8 cellular contexts compared by ENCODE assay signal in genomic region chr19:44951179-44952159, GRCh38. TPM values are rescaled to one million over a fixed set of nuclear protein-coding genes. Genes with fewer than 3 reads are reported as not detected.
DNase-seq lines count a peak whose midpoint lies in the region; ATAC-seq lines count a peak whose summit lies in the region.

No MANE protein-coding gene starts in this region.

- H3K9me3 ChIP-seq in T-helper 17 cell (ENCODE audit: control insufficient read depth, low read length, poor library complexity, severe bottlenecking), result no peaks in the 10 kb centered on the region

- DNase-seq in NCI-H1417 (lab: John Stamatoyannopoulos, UW) (peak; percentile 50 to 85 (median 74)), NCI-H1417 treated with DMSO at 0.1 percent for 48 hours (lab: John Stamatoyannopoulos, UW) (no peak), NCI-H146 (lab: John Stamatoyannopoulos, UW) (peak; percentile 84), T-helper 17 cell (peak; percentile 22 to 48 (median 23)), astrocyte of the hippocampus (ENCODE audit: low read depth, low spot score) (peak; percentile 87), iPS-NIHi7 (ENCODE audit: extremely low spot score) (peak; percentile 84), smooth muscle cell of the brain vasculature (ENCODE audit: low read depth, low spot score) (peak; percentile 68)

- no peak overlapping the region for H3K27ac Mint-ChIP-seq in T-helper 17 cell

- peaks cover 22% of the 10 kb centered on the region for H3K4me1 Mint-ChIP-seq in T-helper 17 cell

- peak overlapping the region; percentile 19 for H3K4me3 Mint-ChIP-seq in T-helper 17 cell

- H3K27me3 Mint-ChIP-seq in T-helper 17 cell, result no peaks in the 10 kb centered on the region

- peaks cover 8% of the 10 kb centered on the region for H3K36me3 Mint-ChIP-seq in T-helper 17 cell (ENCODE audit: low read depth)

- ATAC-seq in T-helper 17 cell (no peak), HG02870 (IDR thresholded peaks at IDR 0.05; ENCODE audit: unreplicated experiment) (no peak)

RNA-seq across cellular contexts. Expression of gene CLPTM1, which starts 3.7 kb away (rescaled TPM):
- total RNA-seq in T-helper 17 cell, result 10 to 100 TPM; 76.7 to 78.4 TPM

RNA-seq across cellular contexts. Expression of gene APOC2, which starts 5.6 kb away (rescaled TPM):
- total RNA-seq in T-helper 17 cell, result not detected

RNA-seq across cellular contexts. Expression of gene APOC4, which starts 9.4 kb away (rescaled TPM):
- total RNA-seq in T-helper 17 cell, result not detected

RNA-seq across cellular contexts. Expression of gene APOC1, which starts 37.1 kb away (rescaled TPM):
- not detected for total RNA-seq in T-helper 17 cell

RNA-seq across cellular contexts. Expression of gene APOE, which starts 45.9 kb away (rescaled TPM):
- total RNA-seq in T-helper 17 cell, result 1 to 10 TPM; 1.3 to 2.0 TPM
